ENCODE assay signal across 9 cellular contexts in the genomic region with DNA sequence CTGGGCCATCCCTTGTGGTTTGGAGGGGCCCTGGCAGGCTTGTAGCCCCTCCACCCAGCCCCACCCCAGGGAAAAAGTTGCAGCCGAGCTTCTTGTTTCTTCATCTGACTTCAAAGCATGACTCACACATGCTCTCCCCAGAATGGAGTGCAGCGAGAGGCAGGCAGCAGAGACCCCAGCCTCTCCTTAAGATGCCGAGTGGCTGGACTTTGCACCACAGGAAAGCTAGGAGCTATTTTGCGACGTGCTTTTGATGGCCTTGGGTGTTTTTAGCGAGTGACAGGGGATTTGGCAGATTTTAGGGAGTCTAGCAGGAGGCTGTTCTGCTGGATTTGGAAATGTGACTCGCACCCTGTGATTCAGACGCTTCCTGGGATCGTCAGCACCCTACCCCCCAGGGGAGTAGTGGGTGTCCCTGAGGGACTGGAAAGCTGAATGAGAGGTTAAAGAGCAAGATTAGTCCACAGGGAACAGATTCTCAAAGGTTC. TPM values are rescaled to one million over a fixed set of nuclear protein-coding genes. Genes with fewer than 3 reads are reported as not detected.
DNase-seq lines count a peak whose midpoint lies in the region; ATAC-seq, FAIRE-seq and TF ChIP-seq lines count a peak whose summit lies in the region.
"Had no signal": no experiment of that assay in that cellular context is flagged by ENCODE, and none has a peak within 500 bp of the region (broad histone marks: within the 10 kb centered on the region; RNA-seq: fewer than 3 reads in every experiment).

No MANE protein-coding gene starts in this region.

- POLR2A ChIA-PET in Panc1 (lab: Charles Lee), result interaction anchor here (0.6 kb wide), 1 partner anchor 1232 kb away, joined by 3 read pairs; no protein-coding TSS in a partner anchor
- POLR2A ChIA-PET in HEK293T (lab: Yijun Ruan, JAX), result interaction anchor here (1.4 kb wide), 1 partner anchor 15 kb away, joined by 6 read pairs; the partner anchor contains the start of gene BAHD1

- H3K9me3 ChIP-seq in Panc1 (ENCODE audit: control insufficient read depth, insufficient read depth, low read depth, low read length) (no peaks in the 10 kb centered on the region), tibial nerve (no peaks in the 10 kb centered on the region)

- WGBS in tibial nerve, 2 donors, result 46 to 49% methylated on average over 7 to 9 of the region's 9 CpGs

- TF ChIP-seq EP300 in tibial nerve (IDR thresholded peaks at IDR 0.05), result no peak

- FAIRE-seq in bronchial epithelial cell (lab: Jason Lieb, UNC), result no peak

- H3K27ac ChIP-seq in Panc1 (ENCODE audit: low read length) (peak overlapping the region; percentile 48; the same call in 1 of the 2 replicates), tibial nerve (no peak overlapping the region)

- H3K4me1 ChIP-seq in Panc1 (ENCODE audit: control insufficient read depth, insufficient read depth, low read length) (peaks cover 39% of the 10 kb centered on the region), tibial nerve (peaks cover 0 to 57% (median 26%) of the 10 kb centered on the region in 4 donors)

- ATAC-seq in Panc1, result 0 out of 2 replicates have a peak, but pooled peaks have one; percentile 24
- peak; percentile 46 for ATAC-seq in omental fat pad (ENCODE audit: low FRiP score)
- no peak for ATAC-seq in HG03175 (IDR thresholded peaks at IDR 0.05; ENCODE audit: unreplicated experiment)

- H3K4me3 ChIP-seq in Panc1 (ENCODE audit: low read depth in 2 of 2, low read length in 2 of 2), result no peak overlapping the region
- H3K4me3 ChIP-seq in bronchial epithelial cell (ENCODE audit: low read depth, low read length), result no peak overlapping the region
- no peak overlapping the region for H3K4me3 ChIP-seq in tibial nerve

- no peak for TF ChIP-seq POLR2A in tibial nerve (IDR thresholded peaks at IDR 0.05)

- H3K27me3 ChIP-seq in Panc1 (ENCODE audit: control insufficient read depth, insufficient read depth, low read length), result no peaks in the 10 kb centered on the region
- no peaks in the 10 kb centered on the region for H3K27me3 ChIP-seq in bronchial epithelial cell (ENCODE audit: control insufficient read depth, insufficient read depth, low read length)
- no peaks in the 10 kb centered on the region for H3K27me3 ChIP-seq in tibial nerve

- in situ Hi-C loops in Panc1 (cut with HindIII; ENCODE audit: low pct_unique_long_range_greater_than_20kb, low sequenced_read_pairs), result no loop called here

- intact Hi-C loops in Panc1 (cut with micrococcal nuclease; ENCODE audit: unreplicated experiment), result no loop called here

- no peaks in the 10 kb centered on the region for H3K36me3 ChIP-seq in Panc1 (ENCODE audit: control insufficient read depth, insufficient read depth, low read length)
- H3K36me3 ChIP-seq in bronchial epithelial cell (ENCODE audit: control insufficient read depth, insufficient read depth, low read length), result peaks cover 10% of the 10 kb centered on the region
- peaks cover 0 to 19% (median 0%) of the 10 kb centered on the region in 3 donors for H3K36me3 ChIP-seq in tibial nerve

- TF ChIP-seq CTCF in Panc1 (IDR thresholded peaks at IDR 0.05) (no peak), bronchial epithelial cell (IDR thresholded peaks at IDR 0.05; ENCODE audit: insufficient read depth, low read length, severe bottlenecking) (no peak), omental fat pad (IDR thresholded peaks at IDR 0.05) (no peak), tibial nerve (IDR thresholded peaks at IDR 0.05) (no peak)

- no TSS peak for BruUV-seq in Panc1 (replicated peaks; lab: Mats Ljungman, UMichigan)

- CTCF ChIA-PET in Panc1 (lab: Charles Lee), result interaction anchor here (0.6 kb wide), 1 partner anchor 115 kb away, joined by 3 read pairs; no protein-coding TSS in a partner anchor
- CTCF ChIA-PET in HEK293T (lab: Yijun Ruan, JAX), result no interaction called here

- DNase-seq in Daoy (ENCODE audit: low read depth), result peak; percentile 35
- no peak for DNase-seq in Panc1 (ENCODE audit: low read depth, low spot score)
- peak; percentile 83 for DNase-seq in bronchial epithelial cell (ENCODE audit: low read depth)
- DNase-seq in omental fat pad (ENCODE audit: low spot score), result no peak
- no peak for DNase-seq in HEK293T (ENCODE audit: extremely low spot score)
- DNase-seq in NCI-H226, result no peak
- DNase-seq in tibial nerve (ENCODE audit: low spot score in 2 of 2), result no peak
- DNase-seq: NK-92 treated with Interleukin-12 subunit alpha and Interleukin-12 subunit beta, amount 100 ng/mL, for 24 hours had no signal

TF ChIP-seq in HEK293T, 16 proteins besides CTCF, POLR2A, EP300 and RAD21:
- TF ChIP-seq BHLHE40 (IDR thresholded peaks at IDR 0.05; ENCODE audit: borderline replicate concordance), result no peak
- TF ChIP-seq FOXK2 (IDR thresholded peaks at IDR 0.05), result no peak
- no peak for TF ChIP-seq TARDBP (IDR thresholded peaks at IDR 0.05)
- no peak for TF ChIP-seq HDGF (IDR thresholded peaks at IDR 0.05; ENCODE audit: borderline replicate concordance)
- no peak for TF ChIP-seq FOXM1 (IDR thresholded peaks at IDR 0.05; ENCODE audit: borderline replicate concordance)
- TF ChIP-seq CTBP1 (IDR thresholded peaks at IDR 0.05; ENCODE audit: borderline replicate concordance), result no peak
- TF ChIP-seq NFRKB (IDR thresholded peaks at IDR 0.05), result no peak
- no peak for TF ChIP-seq FOXA1 (IDR thresholded peaks at IDR 0.05)
- no peak for TF ChIP-seq PKNOX1 (IDR thresholded peaks at IDR 0.05)
- no peak for TF ChIP-seq SUZ12 (IDR thresholded peaks at IDR 0.05)
- no peak for TF ChIP-seq ZNF384 (IDR thresholded peaks at IDR 0.05)
- no peak for TF ChIP-seq SP1 (IDR thresholded peaks at IDR 0.05)
- TF ChIP-seq ARNT (IDR thresholded peaks at IDR 0.05), result no peak
- no peak for TF ChIP-seq LEF1 (IDR thresholded peaks at IDR 0.05; ENCODE audit: borderline replicate concordance)
- TF ChIP-seq ELF4 (IDR thresholded peaks at IDR 0.05), result no peak
- TF ChIP-seq L3MBTL2 (conservative IDR thresholded peaks at IDR 0.05), result no peak
TF ChIP-seq in HEK293T: peak in this region for 0.

RNA-seq across cellular contexts. Expression of gene BAHD1, which starts 14.2 kb away (rescaled TPM):
- 10.8 and 11.0 TPM in 2 replicates for total RNA-seq in Daoy (2014; rRNA removed; shearing (Covaris generic))
- total RNA-seq in Panc1 (2021; ENCODE audit: unreplicated experiment) (40.6 TPM), bronchial epithelial cell (4.2 and 6.3 TPM in 2 replicates), omental fat pad (10 to 100 TPM in 3 of 4 donors, 1 to 10 TPM in 1; 9.7 to 17.4 (median 11.4) TPM), tibial nerve (10 to 100 TPM; 12.3 to 25.5 (median 16.2) TPM)
- 36.7 TPM for polyA plus RNA-seq in Panc1 (2012; ENCODE audit: insufficient read length)

RNA-seq across cellular contexts. Expression of gene CHST14, which starts 15.8 kb away (rescaled TPM):
- total RNA-seq in Daoy (2014; rRNA removed; shearing (Covaris generic)), result 11.3 and 16.6 TPM in 2 replicates
- total RNA-seq in Panc1 (2021; ENCODE audit: unreplicated experiment) (42.4 TPM), bronchial epithelial cell (1.0 and 1.1 TPM in 2 replicates), omental fat pad (10 to 100 TPM in 3 of 4 donors, 1 to 10 TPM in 1; 6.6 to 17.8 (median 10.1) TPM), tibial nerve (10 to 100 TPM in 3 of 4 donors, 1 to 10 TPM in 1; 5.7 to 27.8 (median 15.4) TPM)
- polyA plus RNA-seq in Panc1 (2012; ENCODE audit: insufficient read length), result 48.2 TPM

RNA-seq across cellular contexts. Expression of gene IVD, which starts 49.4 kb away (rescaled TPM):
- 17.9 and 23.4 TPM in 2 replicates for total RNA-seq in Daoy (2014; rRNA removed; shearing (Covaris generic))
- total RNA-seq in Panc1 (2021; ENCODE audit: unreplicated experiment) (74.6 TPM), bronchial epithelial cell (12.4 and 19.6 TPM in 2 replicates), omental fat pad (10 to 100 TPM; 45.0 to 63.5 (median 54.2) TPM), tibial nerve (10 to 100 TPM; 62.8 to 88.6 (median 76.7) TPM)
- 57.8 TPM for polyA plus RNA-seq in Panc1 (2012; ENCODE audit: insufficient read length)

Comparison
In these comparisons a context has a peak if more than half of its experiments do, and no peak if none do; other contexts are left out.
1. DNase-seq: peak in Daoy (single experiment) and bronchial epithelial cell (single experiment); none in Panc1 (single experiment), omental fat pad (single experiment), HEK293T (single experiment), NCI-H226 (single experiment) and tibial nerve (0 of 2).